Comparison of ENCODE assay signal across 7 cellular contexts in the genomic region with DNA sequence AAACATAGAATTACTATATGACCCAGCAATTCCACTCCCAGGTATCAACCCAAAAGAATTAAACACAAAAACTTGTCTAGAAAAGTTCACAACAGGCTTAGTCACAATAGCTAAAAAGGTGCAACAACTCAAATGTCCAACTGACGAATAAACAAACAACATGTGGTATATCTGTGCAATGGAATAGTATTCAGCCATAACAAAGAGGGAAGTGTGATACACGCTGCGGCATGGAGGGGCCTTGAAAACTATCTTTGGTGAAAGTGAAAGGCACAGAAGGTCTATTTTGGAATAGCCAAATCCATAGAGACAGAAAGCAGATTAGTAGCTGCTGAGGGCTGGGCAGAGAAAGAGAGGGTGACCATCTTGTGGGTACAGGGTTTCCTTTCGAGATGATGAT.
"Had no signal": no experiment of that assay in that cellular context is flagged by ENCODE, and none has a peak within 500 bp of the region (broad histone marks: within the 10 kb centered on the region; RNA-seq: fewer than 3 reads in every experiment).

No MANE protein-coding gene starts in this region.

- H3K4me1 Mint-ChIP-seq: IgD-negative memory B cell had no signal

- H3K36me3 Mint-ChIP-seq: IgD-negative memory B cell had no signal

- H3K4me3 ChIP-seq: GM23338 had no signal

- H3K4me2 ChIP-seq: GM23338 had no signal

- ATAC-seq: GM23338, HepG2 had no signal

- H3K27ac ChIP-seq: HL-60 had no signal

- H3K4me3 Mint-ChIP-seq: GM23338, H9, HFFc6, IgD-negative memory B cell had no signal

- H3K27ac Mint-ChIP-seq: GM23338, HFFc6, IgD-negative memory B cell had no signal

- H3K9me3 Mint-ChIP-seq: GM23338, HFFc6 had no signal

- H3K27me3 Mint-ChIP-seq: IgD-negative memory B cell had no signal

- DNase-seq: H9, HCEC 1CT, HFFc6 had no signal
